Comparison of ENCODE assay signal across 9 cellular contexts in genomic region chr2:159933727-159934049, GRCh38. TPM values are rescaled to one million over a fixed set of nuclear protein-coding genes. Genes with fewer than 3 reads are reported as not detected.
DNase-seq lines count a peak whose midpoint lies in the region; ATAC-seq lines count a peak whose summit lies in the region.
"Had no signal": no experiment of that assay in that cellular context is flagged by ENCODE, and none has a peak within 500 bp of the region (broad histone marks: within the 10 kb centered on the region; RNA-seq: fewer than 3 reads in every experiment).

No MANE protein-coding gene starts in this region.

- DNase-seq in MV-4-11 (lab: John Stamatoyannopoulos, UW) (peak; percentile 97), pons (ENCODE audit: low spot score) (peak; percentile 61), SJCRH30 (no peak), immature natural killer cell (no peak), 8988T (no peak)
- no peak for DNase-seq in effector memory CD8-positive, alpha-beta T cell

- peaks cover 0 to 17% (median 0%) of the 10 kb centered on the region in 3 donors for H3K27me3 Mint-ChIP-seq in immature natural killer cell (ENCODE audit: low read depth in 3 of 3)
- peaks cover 7 to 14% of the 10 kb centered on the region in 2 donors for H3K27me3 Mint-ChIP-seq in effector memory CD8-positive, alpha-beta T cell

- H3K4me1 Mint-ChIP-seq in immature natural killer cell: no peaks in the 10 kb centered on the region
- H3K4me1 Mint-ChIP-seq in effector memory CD8-positive, alpha-beta T cell (ENCODE audit: low read depth in 2 of 2): peaks cover 0 to 3% of the 10 kb centered on the region in 2 donors

- no peak overlapping the region for H3K27ac ChIP-seq in SJCRH30

- peak; percentile 71 for ATAC-seq in GM18873 (IDR thresholded peaks at IDR 0.05; ENCODE audit: low FRiP score, unreplicated experiment)
- peak; percentile 84 for ATAC-seq in HG02840 (IDR thresholded peaks at IDR 0.05; ENCODE audit: low FRiP score, unreplicated experiment)
- ATAC-seq in effector memory CD8-positive, alpha-beta T cell (replicated peaks): no peak

- H3K9me3 Mint-ChIP-seq in immature natural killer cell: no peaks in the 10 kb centered on the region
- peaks cover 0 to 3% of the 10 kb centered on the region in 2 donors for H3K9me3 Mint-ChIP-seq in effector memory CD8-positive, alpha-beta T cell

- H3K27ac Mint-ChIP-seq in immature natural killer cell: no peak overlapping the region
- no peak overlapping the region for H3K27ac Mint-ChIP-seq in effector memory CD8-positive, alpha-beta T cell

- H3K9me3 ChIP-seq in SJCRH30 (replicated peaks): no peaks in the 10 kb centered on the region

- H3K4me1 ChIP-seq in SJCRH30: no peaks in the 10 kb centered on the region

- H3K4me3 Mint-ChIP-seq in immature natural killer cell: no peak overlapping the region
- no peak overlapping the region for H3K4me3 Mint-ChIP-seq in effector memory CD8-positive, alpha-beta T cell

- no peaks in the 10 kb centered on the region for H3K36me3 Mint-ChIP-seq in immature natural killer cell
- no peaks in the 10 kb centered on the region for H3K36me3 Mint-ChIP-seq in effector memory CD8-positive, alpha-beta T cell (ENCODE audit: insufficient read depth)

- H3K27me3 ChIP-seq in SJCRH30: no peaks in the 10 kb centered on the region

- no peaks in the 10 kb centered on the region for H3K36me3 ChIP-seq in SJCRH30

- H3K4me3 ChIP-seq in SJCRH30: no peak overlapping the region

RNA-seq across cellular contexts. Expression of gene LY75, which starts 29.1 kb away (rescaled TPM):
- not detected in 2 replicates for total RNA-seq in SJCRH30 (2014; rRNA removed; shearing (Covaris generic))
- 10 to 100 TPM; 28.2 to 46.7 (median 39.7) TPM for polyA plus RNA-seq in immature natural killer cell
- polyA plus RNA-seq: neural cell had no signal

Comparison
In these comparisons a context has a peak if more than half of its experiments do, and no peak if none do; other contexts are left out.
1. DNase-seq: peak in MV-4-11 (single experiment) and pons (single experiment); none in SJCRH30 (0 of 2), immature natural killer cell (0 of 3), 8988T (single experiment) and effector memory CD8-positive, alpha-beta T cell (0 of 3).